Comparison of ENCODE assay signal across 23 cellular contexts in genomic region chrX:103726477-103726876, GRCh38. TPM values are rescaled to one million over a fixed set of nuclear protein-coding genes. Genes with fewer than 3 reads are reported as not detected.
DNase-seq lines count a peak whose midpoint lies in the region; ATAC-seq and TF ChIP-seq lines count a peak whose summit lies in the region.
"Had no signal": no experiment of that assay in that cellular context is flagged by ENCODE, and none has a peak within 500 bp of the region (broad histone marks: within the 10 kb centered on the region; RNA-seq: fewer than 3 reads in every experiment).

No MANE protein-coding gene starts in this region.

- no peak overlapping the region for H2BK120ac ChIP-seq in neuronal stem cell (ENCODE audit: low read depth, low read length)

- H3K27me3 Mint-ChIP-seq in osteocyte (ENCODE audit: unreplicated experiment), result no peaks in the 10 kb centered on the region
- H3K27me3 Mint-ChIP-seq: CD4-positive, alpha-beta T cell had no signal

- H3K23ac ChIP-seq in neuronal stem cell (ENCODE audit: low read depth, low read length, poor library complexity), result no peak overlapping the region

- H3K27me3 ChIP-seq in body of pancreas (no peaks in the 10 kb centered on the region), neuronal stem cell (ENCODE audit: control insufficient read depth in 3 of 3, insufficient read depth in 3 of 3, low read depth in 1 of 3, low read length in 3 of 3) (peaks cover 0 to 86% (median 0%) of the 10 kb centered on the region in 3 experiments), suprapubic skin (no peaks in the 10 kb centered on the region)

- H3K36me3 ChIP-seq in body of pancreas (replicated peaks in 1 of 2; ENCODE audit: insufficient read depth in 1 of 2, low read depth in 2 of 2) (no peaks in the 10 kb centered on the region), neuronal stem cell (replicated peaks in 1 of 2; ENCODE audit: control insufficient read depth in 2 of 2, insufficient read depth in 2 of 2, low read length in 2 of 2) (no peaks in the 10 kb centered on the region), suprapubic skin (no peaks in the 10 kb centered on the region)
- H3K36me3 ChIP-seq: HAP-1 had no signal

- peaks cover 21% of the 10 kb centered on the region for H3K4me1 Mint-ChIP-seq in osteocyte (ENCODE audit: unreplicated experiment)

- H3K27ac Mint-ChIP-seq in osteocyte (ENCODE audit: unreplicated experiment), result no peak overlapping the region
- H3K27ac Mint-ChIP-seq: CD4-positive, alpha-beta T cell had no signal

- no peak overlapping the region for H4K91ac ChIP-seq in neuronal stem cell (ENCODE audit: low read depth, low read length, poor library complexity)

- no peak overlapping the region for H2BK5ac ChIP-seq in neuronal stem cell (ENCODE audit: low read length)

- H3K4me2 ChIP-seq in neuronal stem cell (ENCODE audit: insufficient read depth, low read length, poor library complexity, severe bottlenecking), result no peak overlapping the region
- H3K4me2 ChIP-seq: A549 had no signal

- H3K4me1 ChIP-seq in body of pancreas, result no peaks in the 10 kb centered on the region
- peaks cover 0 to 13% of the 10 kb centered on the region in 2 donors for H3K4me1 ChIP-seq in neuronal stem cell (ENCODE audit: control insufficient read depth in 2 of 2, insufficient read depth in 1 of 2, low read depth in 1 of 2, low read length in 2 of 2)
- peaks cover 10% of the 10 kb centered on the region for H3K4me1 ChIP-seq in suprapubic skin
- H3K4me1 ChIP-seq: A549, HAP-1 had no signal

- peak overlapping the region; percentile 17 for H3K18ac ChIP-seq in neuronal stem cell (ENCODE audit: low read length)

- no peak for TF ChIP-seq EP300 in suprapubic skin (IDR thresholded peaks at IDR 0.05)

- no peak overlapping the region for H3K4me3 ChIP-seq in body of pancreas
- no peak overlapping the region for H3K4me3 ChIP-seq in neuronal stem cell (ENCODE audit: low read length in 2 of 2)
- no peak overlapping the region for H3K4me3 ChIP-seq in suprapubic skin
- H3K4me3 ChIP-seq: A549, HAP-1 had no signal

- no peak overlapping the region for H2BK12ac ChIP-seq in neuronal stem cell (ENCODE audit: low read length)

- no peak for ATAC-seq in body of pancreas
- ATAC-seq: A549, Panc1, Right ventricle myocardium inferior had no signal

- 42% methylated on average over 5 of the region's 5 CpGs; no CpG with 5 or more reads in 1 of the 2 donors for WGBS in body of pancreas, 2 donors
- no CpG with 5 or more reads among the region's 5 CpGs for WGBS in neuronal stem cell (ENCODE audit: extremely low coverage in 2 of 2, insufficient read length in 2 of 2, insufficient replicate concordance in 1 of 2), 2 donors
- WGBS in suprapubic skin, result 48% methylated on average over 5 of the region's 5 CpGs

- no peaks in the 10 kb centered on the region for H3K79me1 ChIP-seq in neuronal stem cell (ENCODE audit: low read depth, low read length)

- no peaks in the 10 kb centered on the region for H3K36me3 Mint-ChIP-seq in osteocyte (ENCODE audit: unreplicated experiment)

- H3K4ac ChIP-seq in neuronal stem cell (ENCODE audit: low read length), result no peak overlapping the region

- H2AK5ac ChIP-seq in neuronal stem cell (ENCODE audit: low read depth, low read length), result peak overlapping the region; percentile 21

- no peak overlapping the region for H2AFZ ChIP-seq in neuronal stem cell (ENCODE audit: low read length)

- H3K27ac ChIP-seq in body of pancreas (no peak overlapping the region), neuronal stem cell (replicated peaks; ENCODE audit: low read length) (no peak overlapping the region), suprapubic skin (no peak overlapping the region)
- H3K27ac ChIP-seq: A549 had no signal

- no peak overlapping the region for H3K9ac ChIP-seq in neuronal stem cell (ENCODE audit: low read depth, low read length, poor library complexity)

- intact Hi-C loops in body of pancreas (cut with DNase I), result no loop called here

- peak overlapping the region; percentile 92 for H2BK15ac ChIP-seq in neuronal stem cell (ENCODE audit: low read length)

- TF ChIP-seq CTCF in body of pancreas (IDR thresholded peaks at IDR 0.05) (no peak), osteocyte (IDR thresholded peaks at IDR 0.05) (no peak), suprapubic skin (IDR thresholded peaks at IDR 0.05) (no peak)

- H3K9me3 ChIP-seq in body of pancreas (no peaks in the 10 kb centered on the region), neuronal stem cell (replicated peaks in 1 of 2; ENCODE audit: control insufficient read depth in 2 of 2, insufficient read depth in 1 of 2, low read depth in 1 of 2, low read length in 2 of 2) (no peaks in the 10 kb centered on the region), suprapubic skin (no peaks in the 10 kb centered on the region)
- H3K9me3 ChIP-seq: A549, HAP-1 had no signal

- peak; percentile 2 for DNase-seq in NCI-H2107 treated with DMSO at 0.1 percent for 48 hours (lab: John Stamatoyannopoulos, UW; ENCODE audit: unreplicated experiment)
- no peak for DNase-seq in NCI-H2107 (lab: John Stamatoyannopoulos, UW)
- peak; percentile 51 to 73 for DNase-seq in NCI-H2081 (lab: John Stamatoyannopoulos, UW)
- DNase-seq in body of pancreas, result peak in 3 of 4 donors; percentile 10 to 36 (median 24)
- DNase-seq in neuronal stem cell (ENCODE audit: low spot score), result no peak
- no peak for DNase-seq in osteocyte (ENCODE audit: extremely low spot score, unreplicated experiment)
- no peak for DNase-seq in HT-29 (ENCODE audit: low spot score)
- no peak for DNase-seq in suprapubic skin (ENCODE audit: low spot score in 2 of 2)
- DNase-seq: Calu3; CD4-positive, alpha-beta T cell; DND-41; MM.1S; NCI-H1092; NCI-H1694 treated with DMSO at 0.1 percent for 48 hours; NCI-H524; SW 1271; T-helper 2 cell had no signal

- no peaks in the 10 kb centered on the region for H3K9me3 Mint-ChIP-seq in osteocyte (ENCODE audit: unreplicated experiment)
- H3K9me3 Mint-ChIP-seq: CD4-positive, alpha-beta T cell had no signal

- H3K4me3 Mint-ChIP-seq in osteocyte (ENCODE audit: unreplicated experiment), result no peak overlapping the region
- H3K4me3 Mint-ChIP-seq: CD4-positive, alpha-beta T cell had no signal

- no peak for TF ChIP-seq POLR2A in body of pancreas (IDR thresholded peaks at IDR 0.05)
- no peak for TF ChIP-seq POLR2A in suprapubic skin (IDR thresholded peaks at IDR 0.05)

- no peak overlapping the region for H4K8ac ChIP-seq in neuronal stem cell (ENCODE audit: low read depth, low read length)

- H3K14ac ChIP-seq in neuronal stem cell (ENCODE audit: low read length), result no peak overlapping the region

RNA-seq across cellular contexts. Expression of gene TMEM31, which starts 15.8 kb away (rescaled TPM):
- total RNA-seq in body of pancreas (not detected), osteocyte (not detected in 2 replicates), suprapubic skin (not detected)
- 4.5 TPM for polyA plus RNA-seq in neuronal stem cell (2013, experiment 1 of 2)
- 4.0 TPM for polyA plus RNA-seq in neuronal stem cell (2013, experiment 2 of 2)
- not detected in 2 replicates for total RNA-seq in HT-29 (2014; rRNA removed; shearing (Covaris generic))
- total RNA-seq: Calu3; CD4-positive, alpha-beta T cell; LHCN-M2; Right ventricle myocardium inferior; SK-MEL-5 had no signal

RNA-seq across cellular contexts. Expression of gene MORF4L2, which starts 40.0 kb away (rescaled TPM):
- total RNA-seq in body of pancreas (100 to 1,000 TPM; 135 to 231 TPM), osteocyte (417 and 433 TPM in 2 replicates), suprapubic skin (100 to 1,000 TPM; 167 to 288 (median 246) TPM)
- 399 TPM for polyA plus RNA-seq in neuronal stem cell (2013, experiment 1 of 2)
- polyA plus RNA-seq in neuronal stem cell (2013, experiment 2 of 2), result 411 TPM
- 185 and 224 TPM in 2 replicates for total RNA-seq in HT-29 (2014; rRNA removed; shearing (Covaris generic))

RNA-seq across cellular contexts. Expression of gene PLP1, which starts 50.2 kb away (rescaled TPM):
- total RNA-seq in body of pancreas (1 to 10 TPM in 1 of 2 donors, under 1 TPM in 1; 0.78 to 2.0 TPM), osteocyte (0.26 and 0.32 TPM in 2 replicates), suprapubic skin (10 to 100 TPM; 11.2 to 27.5 (median 17.1) TPM)
- 125 TPM for polyA plus RNA-seq in neuronal stem cell (2013, experiment 1 of 2)
- 126 TPM for polyA plus RNA-seq in neuronal stem cell (2013, experiment 2 of 2)
- total RNA-seq in HT-29 (2014; rRNA removed; shearing (Covaris generic)), result not detected in 2 replicates
- total RNA-seq: Calu3; CD4-positive, alpha-beta T cell had no signal
- polyA plus RNA-seq: A549 had no signal

Comparison
In these comparisons a context has a peak if more than half of its experiments do, and no peak if none do; other contexts are left out.
1. DNase-seq: peak in NCI-H2107 treated with DMSO at 0.1 percent for 48 hours (single experiment), NCI-H2081 (2 of 2) and body of pancreas (3 of 4); none in NCI-H2107 (single experiment), neuronal stem cell (single experiment), osteocyte (single experiment), HT-29 (single experiment) and suprapubic skin (0 of 2).